In genomic region chr11:1109918-1110705, GRCh38 we compare ENCODE assay signal across 22 cellular contexts. TPM values are rescaled to one million over a fixed set of nuclear protein-coding genes. Genes with fewer than 3 reads are reported as not detected.
"Had no signal": no experiment of that assay in that cellular context is flagged by ENCODE, and none has a peak within 500 bp of the region (broad histone marks: within the 10 kb centered on the region; RNA-seq: fewer than 3 reads in every experiment).

No MANE protein-coding gene starts in this region.

- H3K27me3 ChIP-seq: ascending aorta, brain microvascular endothelial cell had no signal

- H3K4me3 ChIP-seq: ascending aorta, esophagus muscularis mucosa, gastroesophageal sphincter, heart left ventricle, skin epidermis, stomach, suprapubic skin, tibial nerve had no signal

- H3K9me3 Mint-ChIP-seq: activated naive CD4-positive, alpha-beta T cell treated with anti-CD3 and anti-CD28 coated beads, Interleukin-2, amount 50 U/mL, for 72 hours; nephron; stimulated activated memory B cell treated with anti-CD40 and anti-IgM and Interleukin-4, amounts not matched to agents 10 μg/mL and 1 μg/mL and 100 μg/mL, for 72 hours had no signal

- H3K9me3 ChIP-seq: ascending aorta, esophagus muscularis mucosa, gastroesophageal sphincter, heart left ventricle, stomach, suprapubic skin, tibial nerve had no signal

- H3K36me3 ChIP-seq: ascending aorta, brain microvascular endothelial cell, esophagus muscularis mucosa, gastroesophageal sphincter, heart left ventricle, stomach, suprapubic skin, tibial nerve had no signal

- H3K4me3 Mint-ChIP-seq: nephron; stimulated activated memory B cell treated with anti-CD40 and anti-IgM and Interleukin-4, amounts not matched to agents 10 μg/mL and 1 μg/mL and 100 μg/mL, for 72 hours had no signal

- H3K27ac ChIP-seq: ascending aorta, brain microvascular endothelial cell, esophagus muscularis mucosa, gastroesophageal sphincter, heart left ventricle, skin epidermis, stomach, suprapubic skin, tibial nerve had no signal

- H3K36me3 Mint-ChIP-seq: activated naive CD4-positive, alpha-beta T cell treated with anti-CD3 and anti-CD28 coated beads, Interleukin-2, amount 50 U/mL, for 72 hours; stimulated activated memory B cell treated with anti-CD40 and anti-IgM and Interleukin-4, amounts not matched to agents 10 μg/mL and 1 μg/mL and 100 μg/mL, for 72 hours had no signal

- ATAC-seq: activated naive CD4-positive, alpha-beta T cell treated with anti-CD3 and anti-CD28 coated beads, Interleukin-2, amount 50 U/mL, for 72 hours; gastroesophageal sphincter; heart left ventricle; stimulated activated memory B cell treated with anti-CD40 and anti-IgM and Interleukin-4, amounts not matched to agents 10 μg/mL and 1 μg/mL and 100 μg/mL, for 72 hours had no signal

- DNase-seq: activated gamma-delta T cell treated with Interleukin-2 at 50 U/mL for 16 hours; activated T-cell treated with anti-CD3 and anti-CD28 coated beads, Interleukin-2, amount 50 U/mL, for 1 hour; brain microvascular endothelial cell; central memory CD4-positive, alpha-beta T cell; islet precursor cell; midbrain; occipital lobe; retina; stimulated activated CD4-positive, alpha-beta T cell treated with anti-CD3 and anti-CD28 coated beads, Interleukin-2, amount 100 ng/mL, for 24 hours; stomach; T-helper 9 cell had no signal

- H3K4me1 Mint-ChIP-seq: nephron had no signal

- H3K4me1 ChIP-seq: ascending aorta, esophagus muscularis mucosa, gastroesophageal sphincter, heart left ventricle, stomach, suprapubic skin, tibial nerve had no signal

- H3K27ac Mint-ChIP-seq: activated naive CD4-positive, alpha-beta T cell treated with anti-CD3 and anti-CD28 coated beads, Interleukin-2, amount 50 U/mL, for 72 hours; nephron; stimulated activated memory B cell treated with anti-CD40 and anti-IgM and Interleukin-4, amounts not matched to agents 10 μg/mL and 1 μg/mL and 100 μg/mL, for 72 hours had no signal

RNA-seq across cellular contexts. Expression of gene MUC2, which starts 35.4 kb away (rescaled TPM):
- total RNA-seq: activated naive CD4-positive, alpha-beta T cell treated with anti-CD3 and anti-CD28 coated beads, Interleukin-2, amount 50 U/mL, for 72 hours; dermis microvascular lymphatic vessel endothelial cell; occipital lobe; tibial nerve had no signal
- polyA plus RNA-seq: stomach had no signal

RNA-seq across cellular contexts. Expression of gene MUC5AC, which starts 47.6 kb away (rescaled TPM):
- total RNA-seq: activated naive CD4-positive, alpha-beta T cell treated with anti-CD3 and anti-CD28 coated beads, Interleukin-2, amount 50 U/mL, for 72 hours; dermis microvascular lymphatic vessel endothelial cell; heart left ventricle; occipital lobe; suprapubic skin; tibial nerve had no signal
- polyA plus RNA-seq: heart left ventricle had no signal
